ENCODE assay signal across 18 cellular contexts in the genomic region with DNA sequence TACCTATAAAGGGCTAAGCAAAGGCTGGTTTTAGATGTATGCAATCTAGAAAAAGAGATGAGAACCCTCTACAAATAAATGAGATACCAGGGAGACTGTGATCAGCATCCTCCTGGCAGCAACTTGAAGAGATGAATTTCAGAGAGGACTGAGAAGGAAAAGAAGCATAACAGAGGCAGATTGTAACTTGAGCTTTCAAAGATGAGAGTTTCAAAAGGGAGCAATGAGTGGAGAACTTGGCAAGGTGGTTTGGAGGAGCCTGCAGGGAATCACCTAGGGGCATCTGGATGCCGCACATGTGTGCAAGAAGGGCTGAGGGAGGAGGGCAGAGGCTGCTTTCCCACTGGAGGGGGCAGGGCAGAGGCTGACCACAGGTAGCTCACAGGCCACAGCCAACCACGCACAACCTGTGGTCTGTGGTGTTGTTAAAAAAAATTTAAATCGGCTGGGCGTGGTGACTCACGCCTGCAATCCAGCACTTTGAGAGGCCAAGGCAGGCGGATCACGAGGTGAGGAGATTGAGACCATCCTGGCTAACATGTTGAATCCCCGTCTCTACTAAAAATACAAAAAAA. TPM values are rescaled to one million over a fixed set of nuclear protein-coding genes. Genes with fewer than 3 reads are reported as not detected.
DNase-seq lines count a peak whose midpoint lies in the region; ATAC-seq and TF ChIP-seq lines count a peak whose summit lies in the region.
"Had no signal": no experiment of that assay in that cellular context is flagged by ENCODE, and none has a peak within 500 bp of the region (broad histone marks: within the 10 kb centered on the region; RNA-seq: fewer than 3 reads in every experiment).

No MANE protein-coding gene starts in this region.

- H3K27ac ChIP-seq in ovary: no peak overlapping the region
- H3K27ac ChIP-seq: KMS-11, spleen had no signal

- no peaks in the 10 kb centered on the region for H3K4me1 ChIP-seq in ovary (ENCODE audit: insufficient read depth)

- no peak for TF ChIP-seq CTCF in WTC11 (IDR thresholded peaks at IDR 0.05)
- no peak for TF ChIP-seq CTCF in ovary (IDR thresholded peaks at IDR 0.05)

- no peak overlapping the region for H3K4me3 Mint-ChIP-seq in activated T-cell treated with anti-CD3 and anti-CD28 coated beads, Interleukin-2, amount 50 U/mL, for 24 hours
- no peak overlapping the region for H3K4me3 Mint-ChIP-seq in activated T-cell treated with anti-CD3 and anti-CD28 coated beads, Interleukin-2, amount 50 U/mL, for 72 hours
- no peak overlapping the region for H3K4me3 Mint-ChIP-seq in WTC11
- H3K4me3 Mint-ChIP-seq: naive B cell had no signal

- CTCF ChIA-PET in WTC11 (lab: Charles Lee): no interaction called here

- no peak overlapping the region for H3K4me3 ChIP-seq in ovary
- H3K4me3 ChIP-seq: A549, spleen had no signal

- ATAC-seq in activated T-cell treated with anti-CD3 and anti-CD28 coated beads, Interleukin-2, amount 50 U/mL, for 72 hours (replicated peaks in 1 of 2): no peak
- no peak for ATAC-seq in WTC11
- no peak for ATAC-seq in GM18498 (IDR thresholded peaks at IDR 0.05; ENCODE audit: unreplicated experiment)
- ATAC-seq in GM21381 (IDR thresholded peaks at IDR 0.05; ENCODE audit: unreplicated experiment): no peak
- ATAC-seq: A549 had no signal

- H3K27me3 Mint-ChIP-seq in activated T-cell treated with anti-CD3 and anti-CD28 coated beads, Interleukin-2, amount 50 U/mL, for 24 hours: no peaks in the 10 kb centered on the region
- H3K27me3 Mint-ChIP-seq in activated T-cell treated with anti-CD3 and anti-CD28 coated beads, Interleukin-2, amount 50 U/mL, for 72 hours (ENCODE audit: low read depth): no peaks in the 10 kb centered on the region
- no peaks in the 10 kb centered on the region for H3K27me3 Mint-ChIP-seq in WTC11 (ENCODE audit: low read depth)

- intact Hi-C loops in ovary (cut with DNase I): loop anchor here in 1 of 4 donors (10.0 kb wide), 1 partner anchor 610 kb away; the partner anchor contains the start of gene SIPA1L2

- H3K9me3 ChIP-seq in ovary: no peaks in the 10 kb centered on the region
- H3K9me3 ChIP-seq: A549, spleen had no signal

- H3K36me3 ChIP-seq in ovary: no peaks in the 10 kb centered on the region

- 84 to 99% (median 95%) methylated on average over 8 of the region's 8 CpGs for WGBS in ovary, 3 donors

- H3K27ac Mint-ChIP-seq in activated T-cell treated with anti-CD3 and anti-CD28 coated beads, Interleukin-2, amount 50 U/mL, for 24 hours: peak overlapping the region; percentile 12
- no peak overlapping the region for H3K27ac Mint-ChIP-seq in activated T-cell treated with anti-CD3 and anti-CD28 coated beads, Interleukin-2, amount 50 U/mL, for 72 hours
- peak overlapping the region; percentile 19; the same call in 1 of the 2 replicates for H3K27ac Mint-ChIP-seq in WTC11

- H3K36me3 Mint-ChIP-seq in activated T-cell treated with anti-CD3 and anti-CD28 coated beads, Interleukin-2, amount 50 U/mL, for 24 hours (ENCODE audit: low read depth): peaks cover 63% of the 10 kb centered on the region
- peaks cover 0 to 4% of the 10 kb centered on the region in 2 donors for H3K36me3 Mint-ChIP-seq in activated T-cell treated with anti-CD3 and anti-CD28 coated beads, Interleukin-2, amount 50 U/mL, for 72 hours (ENCODE audit: insufficient read depth in 2 of 2)
- H3K36me3 Mint-ChIP-seq in WTC11: peaks cover 51% of the 10 kb centered on the region

- no peak for TF ChIP-seq EP300 in ovary (IDR thresholded peaks at IDR 0.05)

- H3K9me3 Mint-ChIP-seq in activated T-cell treated with anti-CD3 and anti-CD28 coated beads, Interleukin-2, amount 50 U/mL, for 24 hours: no peaks in the 10 kb centered on the region
- no peaks in the 10 kb centered on the region for H3K9me3 Mint-ChIP-seq in activated T-cell treated with anti-CD3 and anti-CD28 coated beads, Interleukin-2, amount 50 U/mL, for 72 hours
- H3K9me3 Mint-ChIP-seq in WTC11: no peaks in the 10 kb centered on the region
- H3K9me3 Mint-ChIP-seq: naive B cell had no signal

- no peak for TF ChIP-seq POLR2A in ovary (IDR thresholded peaks at IDR 0.05)

- no peaks in the 10 kb centered on the region for H3K27me3 ChIP-seq in ovary
- H3K27me3 ChIP-seq: spleen had no signal

- no peak for DNase-seq in activated T-cell treated with anti-CD3 and anti-CD28 coated beads, Interleukin-2, amount 50 U/mL, for 24 hours
- no peak for DNase-seq in activated T-cell treated with anti-CD3 and anti-CD28 coated beads, Interleukin-2, amount 50 U/mL, for 72 hours
- peak; percentile 50 for DNase-seq in HT1080 (ENCODE audit: low read depth)
- DNase-seq in WTC11 (ENCODE audit: low spot score): no peak
- DNase-seq in myocyte (ENCODE audit: low read depth): peak; percentile 41
- no peak for DNase-seq in ovary
- DNase-seq: activated CD4-positive, alpha-beta T cell treated with anti-CD3 and anti-CD28 coated beads for 4 hours; amniotic stem cell; cerebellar nuclear complex; erythroblast; kidney glomerular epithelial cell; naive B cell; NCI-H510A treated with DMSO at 0.1 percent for 48 hours; spleen had no signal

- H3K4me1 Mint-ChIP-seq in activated T-cell treated with anti-CD3 and anti-CD28 coated beads, Interleukin-2, amount 50 U/mL, for 24 hours (ENCODE audit: low read depth): no peaks in the 10 kb centered on the region
- H3K4me1 Mint-ChIP-seq in activated T-cell treated with anti-CD3 and anti-CD28 coated beads, Interleukin-2, amount 50 U/mL, for 72 hours (ENCODE audit: low read depth): peaks cover 6% of the 10 kb centered on the region
- peaks cover 9% of the 10 kb centered on the region for H3K4me1 Mint-ChIP-seq in WTC11

- POLR2A ChIA-PET in WTC11 (lab: Charles Lee): no interaction called here

TF ChIP-seq in WTC11, 78 proteins besides CTCF, POLR2A, EP300 and RAD21 (continues in another document):
- TF ChIP-seq FOXK1 (CRISPR knock-in tag; IDR thresholded peaks at IDR 0.05) (no peak), HMGXB4 (CRISPR knock-in tag; IDR thresholded peaks at IDR 0.05) (no peak), ATF3 (CRISPR knock-in tag; conservative IDR thresholded peaks at IDR 0.05) (no peak), CBFB (CRISPR knock-in tag; IDR thresholded peaks at IDR 0.05; ENCODE audit: low read depth) (no peak), ZBTB43 (CRISPR knock-in tag; IDR thresholded peaks at IDR 0.05) (no peak), FOXP1 (CRISPR knock-in tag; IDR thresholded peaks at IDR 0.05; ENCODE audit: borderline replicate concordance) (no peak), ZNF423 (CRISPR knock-in tag; IDR thresholded peaks at IDR 0.05) (no peak)
- TF ChIP-seq, protein P1, sequence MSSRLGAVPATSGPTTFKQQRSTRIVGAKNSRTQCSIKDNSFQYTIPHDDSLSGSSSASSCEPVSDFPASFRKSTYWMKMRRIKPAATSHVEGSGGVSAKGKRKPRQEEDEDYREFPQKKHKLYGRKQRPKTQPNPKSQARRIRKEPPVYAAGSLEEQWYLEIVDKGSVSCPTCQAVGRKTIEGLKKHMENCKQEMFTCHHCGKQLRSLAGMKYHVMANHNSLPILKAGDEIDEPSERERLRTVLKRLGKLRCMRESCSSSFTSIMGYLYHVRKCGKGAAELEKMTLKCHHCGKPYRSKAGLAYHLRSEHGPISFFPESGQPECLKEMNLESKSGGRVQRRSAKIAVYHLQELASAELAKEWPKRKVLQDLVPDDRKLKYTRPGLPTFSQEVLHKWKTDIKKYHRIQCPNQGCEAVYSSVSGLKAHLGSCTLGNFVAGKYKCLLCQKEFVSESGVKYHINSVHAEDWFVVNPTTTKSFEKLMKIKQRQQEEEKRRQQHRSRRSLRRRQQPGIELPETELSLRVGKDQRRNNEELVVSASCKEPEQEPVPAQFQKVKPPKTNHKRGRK (CRISPR knock-in tag; IDR thresholded peaks at IDR 0.05; ENCODE audit: borderline replicate concordance): no peak
- TF ChIP-seq, protein P2, sequence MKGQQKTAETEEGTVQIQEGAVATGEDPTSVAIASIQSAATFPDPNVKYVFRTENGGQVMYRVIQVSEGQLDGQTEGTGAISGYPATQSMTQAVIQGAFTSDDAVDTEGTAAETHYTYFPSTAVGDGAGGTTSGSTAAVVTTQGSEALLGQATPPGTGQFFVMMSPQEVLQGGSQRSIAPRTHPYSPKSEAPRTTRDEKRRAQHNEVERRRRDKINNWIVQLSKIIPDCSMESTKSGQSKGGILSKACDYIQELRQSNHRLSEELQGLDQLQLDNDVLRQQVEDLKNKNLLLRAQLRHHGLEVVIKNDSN (CRISPR knock-in tag; IDR thresholded peaks at IDR 0.05): no peak

RNA-seq across cellular contexts. Expression of gene PCNX2, which starts 50.2 kb away (rescaled TPM):
- 10 to 100 TPM; 26.2 to 28.6 TPM for total RNA-seq in activated T-cell treated with anti-CD3 and anti-CD28 coated beads, Interleukin-2, amount 50 U/mL, for 72 hours
- total RNA-seq in HT1080 (2014; rRNA removed; shearing (Covaris generic)): 10.5 and 15.3 TPM in 2 replicates
- 10.0 and 10.7 TPM in 2 replicates for polyA plus RNA-seq in HT1080 (2015; cell fraction: cytosol; rRNA removed)
- polyA plus RNA-seq in HT1080 (2015; cell fraction: nucleus; rRNA removed): 23.8 and 28.1 TPM in 2 replicates
- total RNA-seq in WTC11 (2021) (50.8 to 59.4 TPM (median 57.0 TPM) in 3 replicates), myocyte (2.3 and 6.6 TPM in 2 replicates), ovary (10 to 100 TPM; 16.5 to 26.0 (median 19.3) TPM)
- 6.6 TPM for polyA plus RNA-seq in myocyte (2012)
- polyA plus RNA-seq in ovary: 10 to 100 TPM in 1 of 2 donors, 1 to 10 TPM in 1; 5.7 to 10.9 TPM

Comparison
In these comparisons a context has a peak if more than half of its experiments do, and no peak if none do; other contexts are left out.
1. DNase-seq: peak in HT1080 (single experiment) and myocyte (single experiment); none in activated T-cell treated with anti-CD3 and anti-CD28 coated beads, Interleukin-2, amount 50 U/mL, for 24 hours (single experiment), activated T-cell treated with anti-CD3 and anti-CD28 coated beads, Interleukin-2, amount 50 U/mL, for 72 hours (0 of 2), WTC11 (single experiment) and ovary (0 of 5).